ENCODE assay signal across 32 cellular contexts in genomic region chr15:34282384-34282783, GRCh38.
"Had no signal": no experiment of that assay in that cellular context is flagged by ENCODE, and none has a peak within 500 bp of the region (broad histone marks: within the 10 kb centered on the region; RNA-seq: fewer than 3 reads in every experiment).

No MANE protein-coding gene starts in this region.

- ATAC-seq: activated CD4-positive, alpha-beta T cell treated with anti-CD3 and anti-CD28 coated beads for 36 hours; activated CD4-positive, CD25-positive, alpha-beta regulatory T cell treated with anti-CD3 and anti-CD28 coated beads, Interleukin-2, amount 50 U/mL, for 24 hours; activated CD8-positive, alpha-beta memory T cell treated with anti-CD3 and anti-CD28 coated beads, Interleukin-2, amount 10 ng/mL, durations not matched to agents 7 days and 5 days; activated CD8-positive, alpha-beta T cell treated with anti-CD3 and anti-CD28 coated beads, Interleukin-2, amount 10 ng/mL, durations not matched to agents 7 days and 5 days; activated naive CD8-positive, alpha-beta T cell treated with anti-CD3 and anti-CD28 coated beads, Interleukin-2, amount 50 U/mL, for 24 hours had no signal

- H3K27ac ChIP-seq: ascending aorta, cardiac muscle cell, VCaP had no signal

- FAIRE-seq: bronchial epithelial cell, TTC549 had no signal

- H3K4me3 ChIP-seq: ascending aorta, cardiac muscle cell had no signal

- H3K27me3 ChIP-seq: ascending aorta, cardiac muscle cell had no signal

- H3K4me1 ChIP-seq: ascending aorta had no signal

- H3K36me3 ChIP-seq: ascending aorta, cardiac muscle cell had no signal

- H3K9me3 ChIP-seq: ascending aorta had no signal

- DNase-seq: activated CD4-positive, alpha-beta memory T cell treated with anti-CD3 and anti-CD28 coated beads, Interleukin-2, amount 10 ng/mL, durations not matched to agents 7 days and 5 days; activated CD4-positive, alpha-beta T cell treated with anti-CD3 and anti-CD28 coated beads for 1 hour; activated CD4-positive, alpha-beta T cell treated with anti-CD3 and anti-CD28 coated beads for 36 hours; activated CD4-positive, alpha-beta T cell treated with anti-CD3 and anti-CD28 coated beads for 48 hours; activated CD4-positive, alpha-beta T cell treated with anti-CD3 and anti-CD28 coated beads, Interleukin-2, amount 10 ng/mL, durations not matched to agents 7 days and 5 days; activated CD4-positive, alpha-beta T cell treated with anti-CD3 and anti-CD28 coated beads, Interleukin-2, amount 50 U/mL, for 48 hours; activated CD4-positive, CD25-positive, alpha-beta regulatory T cell; activated CD8-positive, alpha-beta memory T cell treated with anti-CD3 and anti-CD28 coated beads for 24 hours; activated CD8-positive, alpha-beta memory T cell treated with anti-CD3 and anti-CD28 coated beads, Interleukin-2, amount 10 ng/mL, durations not matched to agents 7 days and 5 days; activated CD8-positive, alpha-beta memory T cell treated with anti-CD3 and anti-CD28 coated beads, Interleukin-2, amount 50 U/mL, for 48 hours; activated CD8-positive, alpha-beta T cell treated with anti-CD3 and anti-CD28 coated beads, Interleukin-2, amount 10 ng/mL, durations not matched to agents 7 days and 5 days; activated effector memory CD4-positive, alpha-beta T cell treated with Interleukin-2 at 50 U/mL for 16 hours; activated gamma-delta T cell; activated naive CD4-positive, alpha-beta T cell treated with anti-CD3 and anti-CD28 coated beads, Interleukin-2, amount 10 ng/mL, durations not matched to agents 7 days and 5 days; activated naive CD4-positive, alpha-beta T cell treated with Interleukin-2 at 50 U/mL for 16 hours; activated naive CD8-positive, alpha-beta T cell treated with anti-CD3 and anti-CD28 coated beads, Interleukin-2, amount 10 ng/mL, durations not matched to agents 7 days and 5 days; activated naive CD8-positive, alpha-beta T cell treated with anti-CD3 and anti-CD28 coated beads, Interleukin-2, amount 50 U/mL, for 24 hours; activated T-cell treated with anti-CD3 and anti-CD28 coated beads, Interleukin-2, amount 50 U/mL, for 24 hours; activated T-cell treated with anti-CD3 and anti-CD28 coated beads, Interleukin-2, amount 50 U/mL, for 48 hours; amygdala; anterior cingulate cortex; caudate nucleus; cerebellar nuclear complex; T-helper 1 cell; T-helper 2 cell; T-helper 9 cell had no signal
